Comparison of ENCODE assay signal across 16 cellular contexts in the genomic region with DNA sequence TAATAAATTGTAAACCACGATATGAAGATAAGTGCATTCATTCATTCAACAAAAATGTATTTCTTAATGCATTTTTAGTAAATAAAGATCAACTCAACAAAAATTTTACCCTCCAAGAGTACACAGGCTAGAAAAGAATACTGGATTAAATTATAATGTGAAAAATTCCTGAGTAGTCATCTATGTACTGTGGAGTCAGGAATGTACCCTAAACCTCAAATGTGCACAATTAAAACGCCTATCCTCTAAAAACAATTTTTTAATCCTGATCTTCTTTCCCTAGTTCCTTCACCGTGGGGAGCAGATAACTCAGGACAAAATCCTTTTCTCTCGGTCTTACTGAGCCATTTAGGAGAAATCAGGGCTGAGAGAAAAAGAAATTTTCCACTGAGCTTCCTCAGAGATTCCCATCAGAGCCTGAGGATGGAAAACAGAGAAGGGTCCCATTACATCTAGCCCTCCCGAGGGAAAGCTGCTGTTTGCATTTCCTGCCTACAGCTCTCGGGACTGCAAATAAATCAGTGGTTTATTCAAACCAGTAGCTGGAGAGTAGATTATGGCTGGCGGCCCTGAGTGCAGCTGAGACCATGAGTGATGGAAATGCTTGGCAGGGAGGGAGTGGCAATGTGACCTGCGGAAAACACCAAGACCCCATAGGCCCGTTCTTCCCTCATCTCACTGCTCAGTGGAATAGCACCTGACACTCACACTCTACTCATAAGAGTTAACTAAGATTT. TPM values are rescaled to one million over a fixed set of nuclear protein-coding genes. Genes with fewer than 3 reads are reported as not detected.
A peak's percentile ranks its signal among the peaks of the same experiment; 100 is the strongest.
DNase-seq lines count a peak whose midpoint lies in the region; FAIRE-seq and TF ChIP-seq lines count a peak whose summit lies in the region.
"Had no signal": no experiment of that assay in that cellular context is flagged by ENCODE, and none has a peak within 500 bp of the region (broad histone marks: within the 10 kb centered on the region; RNA-seq: fewer than 3 reads in every experiment).

No MANE protein-coding gene starts in this region.

- peak; percentile 56 to 58 for DNase-seq in NCI-H2081 (lab: John Stamatoyannopoulos, UW)
- no peak for DNase-seq in NCI-H2081 treated with DMSO at 0.1 percent for 48 hours (lab: John Stamatoyannopoulos, UW)
- no peak for DNase-seq in H1 (ENCODE audit: low read depth in 1 of 2, low spot score in 2 of 2)
- peak; percentile 64 for DNase-seq in pons (ENCODE audit: low spot score)
- no peak for DNase-seq in COR-L47 (lab: John Stamatoyannopoulos, UW)
- DNase-seq in tibial nerve (ENCODE audit: low spot score in 2 of 2) = no peak
- DNase-seq: activated B cell treated with CpG ODN at 0.5 μM for 24 hours; activated T-cell treated with anti-CD3 and anti-CD28 coated beads, Interleukin-2, amount 50 U/mL, for 1 hour; DMS 273 treated with DMSO at 0.1 percent for 48 hours; HFFc6; Kasumi-1; NCI-H510A; SHP77 had no signal

- peak overlapping the region in 1 of 2 experiments; percentile 17; a peak in 1 of 4 replicates for H3K4me2 ChIP-seq in H1 (ENCODE audit: insufficient read depth in 1 of 2, low read depth in 2 of 2, low read length in 2 of 2)

- 56% methylated on average over 9 of the region's 9 CpGs; no CpG with 5 or more reads in 1 of the 2 experiments for WGBS in H1 (ENCODE audit: extremely low coverage in 1 of 2, insufficient coverage in 1 of 2, insufficient read length in 1 of 2, insufficient replicate concordance in 2 of 2, low coverage in 1 of 2, low lambda C conversion rate in 2 of 2, missing lambda C conversion rate in 1 of 2), 2 experiments
- 26 to 29% methylated on average over 9 of the region's 9 CpGs for WGBS in tibial nerve, 2 donors

- no peak overlapping the region for H2BK15ac ChIP-seq in H1 (ENCODE audit: low read length)

- H2AFZ ChIP-seq in H1 (ENCODE audit: low read length) = peak overlapping the region; percentile 78; the same call in 1 of the 2 replicates

- no peak for TF ChIP-seq POLR2A in H1 (IDR thresholded peaks at IDR 0.05; ENCODE audit: control extremely low read depth in 1 of 2, low read depth in 2 of 2, low read length in 2 of 2)
- TF ChIP-seq POLR2A in tibial nerve (IDR thresholded peaks at IDR 0.05) = no peak

- CTCF ChIA-PET in H1 (lab: Charles Lee; ENCODE audit: partially characterized antibody) = interaction anchor here (0.6 to 2.8 kb wide), 8 partner anchors 10 to 1350 kb away, joined by 3 to 14 read pairs (median 4); no protein-coding TSS in a partner anchor

- H3K56ac ChIP-seq in H1 (replicated peaks; ENCODE audit: insufficient read length, low read depth, low read length) = no peak overlapping the region

- no peak overlapping the region for H2BK12ac ChIP-seq in H1 (ENCODE audit: low read depth, low read length)

- no peaks in the 10 kb centered on the region for H3K27me3 ChIP-seq in H1 (replicated peaks in 1 of 4; ENCODE audit: control insufficient read depth in 3 of 4, extremely low read depth in 1 of 4, insufficient read depth in 3 of 4, low read length in 3 of 4)
- no peaks in the 10 kb centered on the region for H3K27me3 ChIP-seq in tibial nerve
- H3K27me3 ChIP-seq: dorsolateral prefrontal cortex, gastroesophageal sphincter had no signal

- H2BK120ac ChIP-seq in H1 (replicated peaks; ENCODE audit: low read depth, low read length) = no peak overlapping the region

- no peak overlapping the region for H3K4ac ChIP-seq in H1 (replicated peaks; ENCODE audit: insufficient read length, low read depth, low read length)

- no peak overlapping the region for H3K14ac ChIP-seq in H1 (ENCODE audit: insufficient read length)

- H3K9me3 ChIP-seq in H1 (ENCODE audit: insufficient read depth in 2 of 2, low read depth in 1 of 2, low read length in 1 of 2) (no peaks in the 10 kb centered on the region), tibial nerve (no peaks in the 10 kb centered on the region)
- H3K9me3 ChIP-seq: gastroesophageal sphincter had no signal

- H3K4me3 ChIP-seq in H1 (ENCODE audit: extremely low read depth in 1 of 4, insufficient read depth in 2 of 4, low read depth in 3 of 4, low read length in 4 of 4) (no peak overlapping the region), tibial nerve (no peak overlapping the region)
- H3K4me3 ChIP-seq: gastroesophageal sphincter, GM12878 had no signal

- no peak overlapping the region for H3K23ac ChIP-seq in H1 (ENCODE audit: insufficient read length)

- peaks cover 11% of the 10 kb centered on the region; the same call in 1 of the 2 replicates for H3K23me2 ChIP-seq in H1 (ENCODE audit: low read depth, low read length)

- no peak overlapping the region; a peak in 1 of 7 replicates for H3K9ac ChIP-seq in H1 (replicated peaks in 1 of 4; ENCODE audit: extremely low read depth in 1 of 4, low read depth in 3 of 4, low read length in 3 of 4)

- POLR2A ChIA-PET in H1 (lab: Charles Lee; ENCODE audit: partially characterized antibody) = no interaction called here

- no peak for FAIRE-seq in H1 (lab: Jason Lieb, UNC)
- FAIRE-seq: GM12878 had no signal

- no peak overlapping the region for H4K91ac ChIP-seq in H1 (replicated peaks; ENCODE audit: insufficient read length, low read length)

- H3K18ac ChIP-seq in H1 (ENCODE audit: extremely low read depth, low read length) = no peak overlapping the region

- no peak overlapping the region for H2AK5ac ChIP-seq in H1 (ENCODE audit: low read depth, low read length)

- no peaks in the 10 kb centered on the region for H3K79me1 ChIP-seq in H1 (ENCODE audit: low read depth, low read length)

- peaks cover 0 to 9% of the 10 kb centered on the region in 2 experiments for H4K20me1 ChIP-seq in H1 (replicated peaks in 1 of 2; ENCODE audit: control insufficient read depth in 1 of 2, insufficient read depth in 2 of 2, low read length in 2 of 2)

- H3K4me1 ChIP-seq in H1 (replicated peaks in 1 of 4; ENCODE audit: control insufficient read depth in 3 of 4, insufficient read depth in 4 of 4, low read length in 3 of 4) (peaks cover 0 to 2% (median 0%) of the 10 kb centered on the region in 4 experiments; a peak in 1 of 7 replicates), tibial nerve (peaks cover 0 to 15% (median 0%) of the 10 kb centered on the region in 4 donors)

- H4K8ac ChIP-seq in H1 (ENCODE audit: extremely low read depth, insufficient read depth, low read length) = no peak overlapping the region

- no peaks in the 10 kb centered on the region for H3K36me3 ChIP-seq in H1 (ENCODE audit: control insufficient read depth in 2 of 4, insufficient read depth in 4 of 4, low read length in 3 of 4)
- H3K36me3 ChIP-seq in tibial nerve = no peaks in the 10 kb centered on the region
- H3K36me3 ChIP-seq: gastroesophageal sphincter had no signal

- H4K5ac ChIP-seq in H1 (ENCODE audit: insufficient read length, low read depth, low read length) = no peak overlapping the region

- no peak overlapping the region for H2BK5ac ChIP-seq in H1 (ENCODE audit: low read depth, low read length)

- TF ChIP-seq EP300 in H1 (IDR thresholded peaks at IDR 0.05; ENCODE audit: borderline replicate concordance in 1 of 2, low read depth in 2 of 2, low read length in 2 of 2) (no peak), tibial nerve (IDR thresholded peaks at IDR 0.05) (no peak)

- H2BK20ac ChIP-seq in H1 (ENCODE audit: low read length) = no peak overlapping the region; the same call in 1 of the 2 replicates

- H3K79me2 ChIP-seq in H1 (ENCODE audit: control insufficient read depth in 1 of 2, insufficient read depth in 2 of 2, low read length in 2 of 2) = peaks cover 0 to 8% of the 10 kb centered on the region in 2 experiments; a peak in 1 of 4 replicates

- no peak overlapping the region for H3K27ac ChIP-seq in H1 (ENCODE audit: low read depth, low read length)
- no peak overlapping the region for H3K27ac ChIP-seq in tibial nerve
- H3K27ac ChIP-seq: gastroesophageal sphincter had no signal

- no peak for TF ChIP-seq RAD21 in H1 (IDR thresholded peaks at IDR 0.05 in 1 of 2, conservative IDR thresholded peaks at IDR 0.05 in 1 of 2; ENCODE audit: low read depth in 2 of 2, low read length in 2 of 2)

- TF ChIP-seq CTCF in H1 (IDR thresholded peaks at IDR 0.05; ENCODE audit: control extremely low read depth in 1 of 3, insufficient read depth in 1 of 3, low read depth in 1 of 3, low read length in 3 of 3) (no peak), tibial nerve (IDR thresholded peaks at IDR 0.05) (no peak)

RNA-seq across cellular contexts. Expression of gene TAS2R40, which starts 7.4 kb away (rescaled TPM):
- not detected in 2 replicates for total RNA-seq in H1 (2021; fragmentation: NEBNext Ultra II Directional; extraction: Animal tissue kit (Norgen Biotek cat#: 25700))
- not detected in 2 replicates for polyA plus RNA-seq in H1 (2011; rRNA removed)
- polyA plus RNA-seq in H1 (2011; cell fraction: cytosol; rRNA removed) = not detected
- polyA plus RNA-seq in H1 (2011; cell fraction: nucleus; rRNA removed) = not detected
- not detected in 4 replicates for polyA plus RNA-seq in H1 (2012, experiment 1 of 2)
- polyA plus RNA-seq in H1 (2012, experiment 2 of 2) = not detected
- not detected for polyA plus RNA-seq in H1 (2013, experiment 1 of 2)
- polyA plus RNA-seq in H1 (2013, experiment 2 of 2) = not detected
- polyA minus RNA-seq in H1 (2011; rRNA and poly(A)+ RNA removed) = not detected in 2 replicates
- not detected for polyA minus RNA-seq in H1 (2011; cell fraction: cytosol; rRNA and poly(A)+ RNA removed)
- not detected for polyA minus RNA-seq in H1 (2011; cell fraction: nucleus; rRNA and poly(A)+ RNA removed)
- total RNA-seq in tibial nerve = not detected
- total RNA-seq: activated B cell treated with CpG ODN at 0.5 μM for 24 hours, dorsolateral prefrontal cortex, gastroesophageal sphincter, GM12878, HFFc6 had no signal
- polyA plus RNA-seq: GM12878 had no signal

RNA-seq across cellular contexts. Expression of gene GSTK1, which starts 34.0 kb away (rescaled TPM):
- total RNA-seq in H1 (2021; fragmentation: NEBNext Ultra II Directional; extraction: Animal tissue kit (Norgen Biotek cat#: 25700)) = 25.5 and 26.2 TPM in 2 replicates
- 32.5 and 34.0 TPM in 2 replicates for polyA plus RNA-seq in H1 (2011; rRNA removed)
- 38.9 TPM for polyA plus RNA-seq in H1 (2011; cell fraction: cytosol; rRNA removed)
- 40.8 TPM for polyA plus RNA-seq in H1 (2011; cell fraction: nucleus; rRNA removed)
- polyA plus RNA-seq in H1 (2012, experiment 1 of 2) = 36.7 to 40.2 TPM (median 38.8 TPM) in 4 replicates
- 31.1 TPM for polyA plus RNA-seq in H1 (2012, experiment 2 of 2)
- 38.8 TPM for polyA plus RNA-seq in H1 (2013, experiment 1 of 2)
- polyA plus RNA-seq in H1 (2013, experiment 2 of 2) = 40.7 TPM
- polyA minus RNA-seq in H1 (2011; rRNA and poly(A)+ RNA removed) = 16.3 and 19.2 TPM in 2 replicates
- polyA minus RNA-seq in H1 (2011; cell fraction: cytosol; rRNA and poly(A)+ RNA removed) = 17.8 TPM
- polyA minus RNA-seq in H1 (2011; cell fraction: nucleus; rRNA and poly(A)+ RNA removed) = 13.6 TPM
- 100 to 1,000 TPM; 149 to 202 (median 161) TPM for total RNA-seq in tibial nerve

RNA-seq across cellular contexts. Expression of gene TAS2R39, which starts 46.0 kb away (rescaled TPM):
- not detected in 2 replicates for total RNA-seq in H1 (2021; fragmentation: NEBNext Ultra II Directional; extraction: Animal tissue kit (Norgen Biotek cat#: 25700))
- not detected in 2 replicates for polyA plus RNA-seq in H1 (2011; rRNA removed)
- not detected for polyA plus RNA-seq in H1 (2011; cell fraction: cytosol; rRNA removed)
- polyA plus RNA-seq in H1 (2011; cell fraction: nucleus; rRNA removed) = not detected
- polyA plus RNA-seq in H1 (2012, experiment 1 of 2) = not detected in 4 replicates
- not detected for polyA plus RNA-seq in H1 (2012, experiment 2 of 2)
- not detected for polyA plus RNA-seq in H1 (2013, experiment 1 of 2)
- polyA plus RNA-seq in H1 (2013, experiment 2 of 2) = not detected
- not detected in 2 replicates for polyA minus RNA-seq in H1 (2011; rRNA and poly(A)+ RNA removed)
- polyA minus RNA-seq in H1 (2011; cell fraction: cytosol; rRNA and poly(A)+ RNA removed) = not detected
- not detected for polyA minus RNA-seq in H1 (2011; cell fraction: nucleus; rRNA and poly(A)+ RNA removed)
- total RNA-seq in tibial nerve = not detected
- total RNA-seq: activated B cell treated with CpG ODN at 0.5 μM for 24 hours, dorsolateral prefrontal cortex, gastroesophageal sphincter, GM12878, HFFc6 had no signal
- polyA plus RNA-seq: GM12878 had no signal

RNA-seq across cellular contexts. Expression of gene TMEM139, which starts 55.5 kb away (rescaled TPM):
- 3.2 and 4.4 TPM in 2 replicates for total RNA-seq in H1 (2021; fragmentation: NEBNext Ultra II Directional; extraction: Animal tissue kit (Norgen Biotek cat#: 25700))
- 6.7 and 7.6 TPM in 2 replicates for polyA plus RNA-seq in H1 (2011; rRNA removed)
- 5.5 TPM for polyA plus RNA-seq in H1 (2011; cell fraction: cytosol; rRNA removed)
- polyA plus RNA-seq in H1 (2011; cell fraction: nucleus; rRNA removed) = 4.9 TPM
- 2.5 to 4.0 TPM (median 3.9 TPM) in 4 replicates for polyA plus RNA-seq in H1 (2012, experiment 1 of 2)
- 4.6 TPM for polyA plus RNA-seq in H1 (2012, experiment 2 of 2)
- polyA plus RNA-seq in H1 (2013, experiment 1 of 2) = 1.7 TPM
- polyA plus RNA-seq in H1 (2013, experiment 2 of 2) = 2.2 TPM
- polyA minus RNA-seq in H1 (2011; rRNA and poly(A)+ RNA removed) = 2.1 and 2.6 TPM in 2 replicates
- polyA minus RNA-seq in H1 (2011; cell fraction: cytosol; rRNA and poly(A)+ RNA removed) = not detected
- 1.9 TPM for polyA minus RNA-seq in H1 (2011; cell fraction: nucleus; rRNA and poly(A)+ RNA removed)
- 10 to 100 TPM in 1 of 4 donors, 1 to 10 TPM in 3; 2.1 to 12.0 (median 6.4) TPM for total RNA-seq in tibial nerve
- polyA plus RNA-seq: GM12878 had no signal

RNA-seq across cellular contexts. Expression of gene CASP2, which starts 58.9 kb away (rescaled TPM):
- 32.8 and 35.3 TPM in 2 replicates for total RNA-seq in H1 (2021; fragmentation: NEBNext Ultra II Directional; extraction: Animal tissue kit (Norgen Biotek cat#: 25700))
- polyA plus RNA-seq in H1 (2011; rRNA removed) = 18.3 and 23.7 TPM in 2 replicates
- 18.3 TPM for polyA plus RNA-seq in H1 (2011; cell fraction: cytosol; rRNA removed)
- 34.3 TPM for polyA plus RNA-seq in H1 (2011; cell fraction: nucleus; rRNA removed)
- 18.4 to 21.4 TPM (median 19.0 TPM) in 4 replicates for polyA plus RNA-seq in H1 (2012, experiment 1 of 2)
- 7.8 TPM for polyA plus RNA-seq in H1 (2012, experiment 2 of 2)
- 17.7 TPM for polyA plus RNA-seq in H1 (2013, experiment 1 of 2)
- polyA plus RNA-seq in H1 (2013, experiment 2 of 2) = 17.0 TPM
- 53.5 and 68.2 TPM in 2 replicates for polyA minus RNA-seq in H1 (2011; rRNA and poly(A)+ RNA removed)
- polyA minus RNA-seq in H1 (2011; cell fraction: cytosol; rRNA and poly(A)+ RNA removed) = 18.6 TPM
- 36.3 TPM for polyA minus RNA-seq in H1 (2011; cell fraction: nucleus; rRNA and poly(A)+ RNA removed)
- total RNA-seq in tibial nerve = 10 to 100 TPM; 18.4 to 25.2 (median 21.3) TPM

Comparison
In these comparisons a context has a peak if more than half of its experiments do, and no peak if none do; other contexts are left out.
1. DNase-seq: peak in NCI-H2081 (2 of 2) and pons (single experiment); none in NCI-H2081 treated with DMSO at 0.1 percent for 48 hours (single experiment), H1 (0 of 2), COR-L47 (single experiment) and tibial nerve (0 of 2).